Comparison of ENCODE assay signal across 20 cellular contexts in the genomic region with DNA sequence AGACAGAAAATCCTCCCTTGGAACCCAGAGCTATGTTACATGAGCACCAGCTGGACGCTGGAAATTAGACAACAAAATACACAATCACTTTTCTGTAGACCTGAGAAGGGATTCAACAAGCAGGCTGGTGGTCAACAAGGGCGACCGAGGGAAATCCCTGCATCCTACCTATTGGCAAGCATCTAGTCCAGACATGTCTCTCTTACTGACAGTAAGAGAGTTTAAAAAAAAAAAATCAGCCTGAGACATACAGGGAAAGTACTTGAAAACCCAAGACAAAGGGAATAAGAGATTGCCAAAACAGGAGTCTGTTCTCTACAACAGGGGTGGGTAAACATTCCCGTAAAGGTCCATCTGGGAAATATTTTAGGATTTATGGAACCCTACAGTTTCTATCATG.
DNase-seq lines count a peak whose midpoint lies in the region; FAIRE-seq and TF ChIP-seq lines count a peak whose summit lies in the region.
"Had no signal": no experiment of that assay in that cellular context is flagged by ENCODE, and none has a peak within 500 bp of the region (broad histone marks: within the 10 kb centered on the region; RNA-seq: fewer than 3 reads in every experiment).

No MANE protein-coding gene starts in this region.

- H3K9ac ChIP-seq in mammary epithelial cell (ENCODE audit: insufficient read depth, low read length) (no peak overlapping the region), keratinocyte (ENCODE audit: control insufficient read depth, extremely low read depth, insufficient read depth, low read length) (no peak overlapping the region)
- H3K9ac ChIP-seq: BLaER1 had no signal

- H3K27ac ChIP-seq in breast epithelium (no peak overlapping the region), mammary epithelial cell (ENCODE audit: insufficient read depth, low read depth, low read length) (peak overlapping the region; percentile 32), keratinocyte (ENCODE audit: control insufficient read depth, insufficient read depth, low read length) (peak overlapping the region; percentile 16)
- H3K27ac ChIP-seq: BLaER1, Peyer's patch had no signal

- BruUV-seq in MCF 10A (replicated peaks; lab: Mats Ljungman, UMichigan) (no TSS peak), mammary epithelial cell (replicated peaks; lab: Mats Ljungman, UMichigan) (no TSS peak)

- intact Hi-C loops in MCF 10A (cut with micrococcal nuclease): no loop called here
- intact Hi-C loops in breast epithelium (cut with DNase I; ENCODE audit: low total_unique reads): no loop called here
- intact Hi-C loops in mammary epithelial cell (cut with micrococcal nuclease): loop anchor here (10.0 kb wide), 1 partner anchor 107 kb away; a partner anchor contains a TSS

- TF ChIP-seq CTCF in MCF 10A (IDR thresholded peaks at IDR 0.05; ENCODE audit: unreplicated experiment) (no peak), breast epithelium (IDR thresholded peaks at IDR 0.05) (no peak), mammary epithelial cell (conservative IDR thresholded peaks at IDR 0.05 in 1 of 2, IDR thresholded peaks at IDR 0.05 in 1 of 2; ENCODE audit: extremely low read depth in 1 of 2, insufficient read depth in 1 of 2, low read depth in 1 of 2, low read length in 2 of 2) (no peak), keratinocyte (optimal IDR thresholded peaks at IDR 0.05 in 1 of 3, IDR thresholded peaks at IDR 0.05 in 1 of 3, conservative IDR thresholded peaks at IDR 0.05 in 1 of 3; ENCODE audit: extremely low read depth in 1 of 3, insufficient read depth in 2 of 3, low read length in 3 of 3) (no peak), HFFc6 (IDR thresholded peaks at IDR 0.05) (no peak)

- H3K27me3 Mint-ChIP-seq in MCF 10A (ENCODE audit: insufficient read depth, unreplicated experiment): no peaks in the 10 kb centered on the region
- H3K27me3 Mint-ChIP-seq in HFFc6 (ENCODE audit: insufficient read depth): peaks cover 1% of the 10 kb centered on the region; the same call in 1 of the 2 replicates
- H3K27me3 Mint-ChIP-seq: CD4-positive, CD25-positive, alpha-beta regulatory T cell had no signal

- in situ Hi-C loops in mammary epithelial cell (cut with MboI; ENCODE audit: low sequenced_read_pairs in 2 of 2): no loop called here

- no peak for DNase-seq in MCF 10A (ENCODE audit: unreplicated experiment)
- no peak for DNase-seq in breast epithelium (ENCODE audit: low spot score in 2 of 2)
- peak; percentile 83 for DNase-seq in mammary epithelial cell
- no peak for DNase-seq in keratinocyte (ENCODE audit: low read depth, low spot score)
- DNase-seq in GDM1 (lab: John Stamatoyannopoulos, UW): no peak
- no peak for DNase-seq in NCI-H2029 treated with DMSO at 0.1 percent for 48 hours (lab: John Stamatoyannopoulos, UW)
- no peak for DNase-seq in HFFc6
- DNase-seq: CD4-positive, CD25-positive, alpha-beta regulatory T cell; DMS153; GOT3; NCI-H1092 treated with DMSO at 0.1 percent for 48 hours; NCI-H1436; NCI-H187; NCI-H2227 treated with DMSO at 0.1 percent for 48 hours; NCI-H69; OCI-M1; Peyer's patch; SHP77 treated with DMSO at 0.1 percent for 48 hours; SW 1271 had no signal

- H3K4me3 ChIP-seq in breast epithelium (no peak overlapping the region), mammary epithelial cell (replicated peaks in 1 of 3; ENCODE audit: insufficient read depth in 1 of 3, low read depth in 2 of 3, low read length in 3 of 3) (no peak overlapping the region), keratinocyte (ENCODE audit: control insufficient read depth in 2 of 3, extremely low read depth in 1 of 3, insufficient read depth in 2 of 3, low read depth in 1 of 3, low read length in 3 of 3) (no peak overlapping the region)
- H3K4me3 ChIP-seq: BLaER1, Peyer's patch had no signal

- H2AFZ ChIP-seq in mammary epithelial cell (ENCODE audit: low read depth, low read length) (peak overlapping the region; percentile 77), keratinocyte (ENCODE audit: control insufficient read depth, low read length) (peak overlapping the region; percentile 14)

- peak overlapping the region; percentile 25 for H3K4me2 ChIP-seq in mammary epithelial cell (ENCODE audit: insufficient read depth, low read depth, low read length)
- no peak overlapping the region for H3K4me2 ChIP-seq in keratinocyte (ENCODE audit: control insufficient read depth, extremely low read depth, insufficient read depth, low read depth, low read length)
- H3K4me2 ChIP-seq: BLaER1 had no signal

- peak; percentile 70 for FAIRE-seq in keratinocyte (lab: Jason Lieb, UNC)

- 33% methylated on average over 4 of the region's 4 CpGs for WGBS in mammary epithelial cell (ENCODE audit: low coverage, missing lambda C conversion rate)

- H3K36me3 ChIP-seq in breast epithelium (no peaks in the 10 kb centered on the region), mammary epithelial cell (ENCODE audit: insufficient read depth, low read length) (no peaks in the 10 kb centered on the region), keratinocyte (ENCODE audit: control insufficient read depth in 2 of 2, extremely low read depth in 1 of 2, insufficient read depth in 2 of 2, low read length in 2 of 2) (no peaks in the 10 kb centered on the region)
- H3K36me3 ChIP-seq: BLaER1, Peyer's patch had no signal

- no peaks in the 10 kb centered on the region for H3K9me1 ChIP-seq in keratinocyte (ENCODE audit: control insufficient read depth, extremely low read depth, insufficient read depth, low read length)

- peaks cover 15% of the 10 kb centered on the region for H3K9me3 Mint-ChIP-seq in MCF 10A (ENCODE audit: unreplicated experiment)
- no peaks in the 10 kb centered on the region for H3K9me3 Mint-ChIP-seq in HFFc6

- H3K27ac Mint-ChIP-seq in MCF 10A (ENCODE audit: low read depth, unreplicated experiment) (peak overlapping the region; percentile 67), HFFc6 (no peak overlapping the region)
- H3K27ac Mint-ChIP-seq: CD4-positive, CD25-positive, alpha-beta regulatory T cell had no signal

- no peak for TF ChIP-seq POLR2A in breast epithelium (IDR thresholded peaks at IDR 0.05)

- H3K36me3 Mint-ChIP-seq in MCF 10A (ENCODE audit: insufficient read depth, unreplicated experiment) (no peaks in the 10 kb centered on the region), HFFc6 (ENCODE audit: low read depth) (no peaks in the 10 kb centered on the region)
- H3K36me3 Mint-ChIP-seq: CD4-positive, CD25-positive, alpha-beta regulatory T cell had no signal

- H3K9me3 ChIP-seq in breast epithelium (no peaks in the 10 kb centered on the region), mammary epithelial cell (replicated peaks; ENCODE audit: insufficient read depth, low read length) (no peaks in the 10 kb centered on the region), keratinocyte (ENCODE audit: control insufficient read depth, low read depth, low read length) (no peaks in the 10 kb centered on the region)
- H3K9me3 ChIP-seq: BLaER1, Peyer's patch had no signal

- H3K79me2 ChIP-seq in mammary epithelial cell (ENCODE audit: insufficient read depth, low read length) (no peaks in the 10 kb centered on the region), keratinocyte (ENCODE audit: control insufficient read depth, insufficient read depth, low read length) (no peaks in the 10 kb centered on the region)

- dilution Hi-C loops in mammary epithelial cell (cut with HindIII; ENCODE audit: low sequenced_read_pairs): no loop called here
- dilution Hi-C loops in keratinocyte (cut with MboI; ENCODE audit: extremely low pct_ligation_motif_present, low sequenced_read_pairs): loop anchor here (25.0 kb wide), 1 partner anchor 295 kb away; no protein-coding TSS in a partner anchor

- H3K27me3 ChIP-seq in breast epithelium (no peaks in the 10 kb centered on the region), mammary epithelial cell (ENCODE audit: insufficient read depth, low read length) (no peaks in the 10 kb centered on the region), keratinocyte (ENCODE audit: control insufficient read depth, extremely low read depth, insufficient read depth, low read length) (no peaks in the 10 kb centered on the region)
- H3K27me3 ChIP-seq: BLaER1, Peyer's patch had no signal

- no peaks in the 10 kb centered on the region for H4K20me1 ChIP-seq in mammary epithelial cell (ENCODE audit: insufficient read depth, low read length)
- no peaks in the 10 kb centered on the region for H4K20me1 ChIP-seq in keratinocyte (ENCODE audit: control insufficient read depth, extremely low read depth, insufficient read depth, low read length)
- H4K20me1 ChIP-seq: BLaER1 had no signal

- CTCF ChIA-PET in MCF 10A (lab: Yijun Ruan, JAX) (interaction anchor here (0.6 to 1.4 kb wide), 5 partner anchors 10 to 305 kb away, joined by 3 to 5 read pairs (median 3); no protein-coding TSS in a partner anchor), mammary epithelial cell (lab: Charles Lee; ENCODE audit: low non-redundant PET) (no interaction called here)

- H3K4me3 Mint-ChIP-seq in MCF 10A (ENCODE audit: unreplicated experiment) (no peak overlapping the region), HFFc6 (no peak overlapping the region)
- H3K4me3 Mint-ChIP-seq: CD4-positive, CD25-positive, alpha-beta regulatory T cell had no signal

- H3K4me1 ChIP-seq in breast epithelium (no peaks in the 10 kb centered on the region), mammary epithelial cell (ENCODE audit: insufficient read depth, low read length) (peaks cover 30% of the 10 kb centered on the region), keratinocyte (ENCODE audit: control insufficient read depth, extremely low read depth, insufficient read depth, low read length) (peaks cover 6% of the 10 kb centered on the region)
- H3K4me1 ChIP-seq: BLaER1, Peyer's patch had no signal

- POLR2A ChIA-PET in MCF 10A (lab: Yijun Ruan, JAX): interaction anchor here (1.0 to 5.9 kb wide), 5 partner anchors 13 to 381 kb away, joined by 3 to 77 read pairs (median 8); no protein-coding TSS in a partner anchor

- H3K4me1 Mint-ChIP-seq in MCF 10A (ENCODE audit: insufficient read depth, unreplicated experiment) (peaks cover 32% of the 10 kb centered on the region), HFFc6 (ENCODE audit: low read depth) (no peaks in the 10 kb centered on the region)
- H3K4me1 Mint-ChIP-seq: CD4-positive, CD25-positive, alpha-beta regulatory T cell had no signal

Comparison
In these comparisons a context has a peak if more than half of its experiments do, and no peak if none do; other contexts are left out.
1. H3K27ac ChIP-seq: peak in mammary epithelial cell (single experiment) and keratinocyte (single experiment); none in breast epithelium (0 of 2).